In the genomic region with DNA sequence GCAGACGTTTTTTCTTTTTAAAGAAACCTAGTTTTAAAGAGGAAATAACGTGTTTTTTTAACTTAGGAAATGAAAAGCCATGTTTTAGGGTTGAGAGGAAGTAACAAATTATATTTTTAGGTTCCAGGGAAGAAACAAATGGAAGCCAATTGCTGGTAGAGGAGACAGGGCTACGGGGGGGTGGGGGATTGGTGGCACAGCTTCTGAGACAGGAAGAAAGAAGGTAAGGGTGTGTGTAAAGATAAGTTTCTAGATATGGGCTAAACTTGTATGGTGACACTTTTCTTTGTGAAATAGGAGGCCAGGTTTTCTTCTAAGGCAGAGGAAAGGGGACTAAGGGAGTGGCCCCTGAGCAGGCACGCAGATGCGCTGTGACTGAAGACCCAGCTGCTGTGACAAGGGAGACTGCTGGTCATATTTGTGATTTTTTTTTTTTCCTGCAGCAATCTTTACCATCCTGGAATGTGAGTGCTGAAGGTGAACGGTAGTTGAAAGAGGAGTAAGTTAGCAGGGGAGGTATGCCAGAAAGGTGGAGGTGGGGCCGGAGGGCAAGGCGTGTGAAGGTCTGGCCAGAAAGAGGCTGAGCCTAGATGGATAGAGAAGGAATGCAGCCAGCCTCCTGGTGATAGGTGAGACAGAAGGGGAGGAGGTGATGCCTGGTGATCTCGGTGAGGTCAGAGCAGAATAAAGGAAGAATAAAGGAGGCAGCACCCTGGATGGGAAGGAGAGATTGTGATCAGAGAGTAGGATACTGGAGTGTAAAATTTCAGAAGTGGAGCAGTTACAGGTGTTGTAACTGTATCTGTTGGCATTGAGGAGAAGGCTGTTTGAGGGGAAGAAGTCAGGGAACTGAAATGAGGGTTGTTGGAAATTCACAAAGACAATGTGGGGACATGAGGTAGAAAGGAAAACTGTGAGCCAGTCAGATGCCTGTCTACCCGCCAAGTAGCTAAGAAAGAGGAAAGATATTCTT, we compare ENCODE assay signal across 8 cellular contexts. TPM values are rescaled to one million over a fixed set of nuclear protein-coding genes. Genes with fewer than 3 reads are reported as not detected.
DNase-seq lines count a peak whose midpoint lies in the region; ATAC-seq, FAIRE-seq and TF ChIP-seq lines count a peak whose summit lies in the region.

No MANE protein-coding gene starts in this region.

- TF ChIP-seq EP300 in H1 (IDR thresholded peaks at IDR 0.05; ENCODE audit: borderline replicate concordance in 1 of 2, low read depth in 2 of 2, low read length in 2 of 2), result no peak

- DNase-seq in GM03348 (ENCODE audit: low spot score) (peak; percentile 11), RWPE1 (ENCODE audit: low spot score) (peak; percentile 80), H1 (ENCODE audit: low read depth in 1 of 2, low spot score in 2 of 2) (peak; percentile 41 to 55), neuronal stem cell (ENCODE audit: low spot score) (no peak), NCI-H1436 treated with DMSO at 0.1 percent for 48 hours (lab: John Stamatoyannopoulos, UW) (no peak), NCI-H526 treated with DMSO at 0.1 percent for 48 hours (lab: John Stamatoyannopoulos, UW) (no peak), HPDE6-E6E7 (ENCODE audit: extremely low spot score) (no peak)

- 56% methylated on average over 9 of the region's 10 CpGs; no CpG with 5 or more reads in 1 of the 2 experiments for WGBS in H1 (ENCODE audit: extremely low coverage in 1 of 2, insufficient coverage in 1 of 2, insufficient read length in 1 of 2, insufficient replicate concordance in 2 of 2, low coverage in 1 of 2, low lambda C conversion rate in 2 of 2, missing lambda C conversion rate in 1 of 2), 2 experiments
- WGBS in neuronal stem cell (ENCODE audit: extremely low coverage in 2 of 2, insufficient read length in 2 of 2, insufficient replicate concordance in 1 of 2), 2 donors, result no CpG with 5 or more reads among the region's 10 CpGs

- POLR2A ChIA-PET in RWPE1 (lab: Yijun Ruan, JAX; ENCODE audit: low non-redundant PET) (no interaction called here), H1 (lab: Charles Lee; ENCODE audit: partially characterized antibody) (interaction anchor here (0.7 kb wide), 1 partner anchor 11 kb away, joined by 3 read pairs; no protein-coding TSS in a partner anchor)

- H2AFZ ChIP-seq in H1 (ENCODE audit: low read length), result no peak overlapping the region
- no peak overlapping the region for H2AFZ ChIP-seq in neuronal stem cell (ENCODE audit: low read length)

- H4K8ac ChIP-seq in H1 (ENCODE audit: extremely low read depth, insufficient read depth, low read length), result no peak overlapping the region
- H4K8ac ChIP-seq in neuronal stem cell (ENCODE audit: low read depth, low read length), result no peak overlapping the region

- H2AK5ac ChIP-seq in H1 (ENCODE audit: low read depth, low read length) (0 out of 2 replicates have a peak overlapping the region, but pooled peaks have one; percentile 55), neuronal stem cell (ENCODE audit: low read depth, low read length) (no peak overlapping the region)

- no peak for FAIRE-seq in H1 (lab: Jason Lieb, UNC)

- H4K5ac ChIP-seq in H1 (ENCODE audit: insufficient read length, low read depth, low read length), result no peak overlapping the region

- H3K14ac ChIP-seq in H1 (ENCODE audit: insufficient read length), result no peak overlapping the region
- no peak overlapping the region for H3K14ac ChIP-seq in neuronal stem cell (ENCODE audit: low read length)

- no peak overlapping the region for H2BK120ac ChIP-seq in H1 (replicated peaks; ENCODE audit: low read depth, low read length)
- H2BK120ac ChIP-seq in neuronal stem cell (ENCODE audit: low read depth, low read length), result no peak overlapping the region

- H3K9me3 ChIP-seq in H1 (ENCODE audit: insufficient read depth in 2 of 2, low read depth in 1 of 2, low read length in 1 of 2) (no peaks in the 10 kb centered on the region), neuronal stem cell (replicated peaks in 1 of 2; ENCODE audit: control insufficient read depth in 2 of 2, insufficient read depth in 1 of 2, low read depth in 1 of 2, low read length in 2 of 2) (peaks cover 0 to 2% of the 10 kb centered on the region in 2 donors)

- H3K4ac ChIP-seq in H1 (replicated peaks; ENCODE audit: insufficient read length, low read depth, low read length), result no peak overlapping the region
- H3K4ac ChIP-seq in neuronal stem cell (ENCODE audit: low read length), result no peak overlapping the region

- H3K27me3 ChIP-seq in H1 (replicated peaks in 1 of 4; ENCODE audit: control insufficient read depth in 3 of 4, extremely low read depth in 1 of 4, insufficient read depth in 3 of 4, low read length in 3 of 4) (no peaks in the 10 kb centered on the region), neuronal stem cell (ENCODE audit: control insufficient read depth in 3 of 3, insufficient read depth in 3 of 3, low read depth in 1 of 3, low read length in 3 of 3) (peaks cover 0 to 1% (median 0%) of the 10 kb centered on the region in 3 experiments)

- peaks cover 0 to 4% of the 10 kb centered on the region in 2 experiments for H4K20me1 ChIP-seq in H1 (replicated peaks in 1 of 2; ENCODE audit: control insufficient read depth in 1 of 2, insufficient read depth in 2 of 2, low read length in 2 of 2)

- no peak for TF ChIP-seq POLR2A in H1 (IDR thresholded peaks at IDR 0.05; ENCODE audit: control extremely low read depth in 1 of 2, low read depth in 2 of 2, low read length in 2 of 2)

- H3K9ac ChIP-seq in H1 (replicated peaks in 1 of 4; ENCODE audit: extremely low read depth in 1 of 4, low read depth in 3 of 4, low read length in 3 of 4), result peak overlapping the region in 1 of 4 experiments; percentile 44; a peak in 2 of 7 replicates
- H3K9ac ChIP-seq in neuronal stem cell (ENCODE audit: low read depth, low read length, poor library complexity), result no peak overlapping the region

- peaks cover 9% of the 10 kb centered on the region for H3K23me2 ChIP-seq in H1 (ENCODE audit: low read depth, low read length)

- peak overlapping the region; percentile 31; the same call in 1 of the 2 replicates for H2BK12ac ChIP-seq in H1 (ENCODE audit: low read depth, low read length)
- no peak overlapping the region for H2BK12ac ChIP-seq in neuronal stem cell (ENCODE audit: low read length)

- no peak for ATAC-seq in HG03097 (IDR thresholded peaks at IDR 0.05; ENCODE audit: low FRiP score, unreplicated experiment)

- H3K27ac ChIP-seq in RWPE1 (no peak overlapping the region), H1 (ENCODE audit: low read depth, low read length) (no peak overlapping the region), neuronal stem cell (replicated peaks; ENCODE audit: low read length) (no peak overlapping the region)

- peak overlapping the region; percentile 14; the same call in 1 of the 2 replicates for H3K18ac ChIP-seq in H1 (ENCODE audit: extremely low read depth, low read length)
- peak overlapping the region; percentile 42 for H3K18ac ChIP-seq in neuronal stem cell (ENCODE audit: low read length)

- H3K79me1 ChIP-seq in H1 (ENCODE audit: low read depth, low read length), result peaks cover 5% of the 10 kb centered on the region
- H3K79me1 ChIP-seq in neuronal stem cell (ENCODE audit: low read depth, low read length), result peaks cover 6% of the 10 kb centered on the region

- H4K91ac ChIP-seq in H1 (replicated peaks; ENCODE audit: insufficient read length, low read length) (no peak overlapping the region), neuronal stem cell (ENCODE audit: low read depth, low read length, poor library complexity) (no peak overlapping the region)

- H3K79me2 ChIP-seq in H1 (ENCODE audit: control insufficient read depth in 1 of 2, insufficient read depth in 2 of 2, low read length in 2 of 2), result peaks cover 0 to 12% of the 10 kb centered on the region in 2 experiments; a peak in 2 of 4 replicates

- TF ChIP-seq RAD21 in H1 (IDR thresholded peaks at IDR 0.05 in 1 of 2, conservative IDR thresholded peaks at IDR 0.05 in 1 of 2; ENCODE audit: low read depth in 2 of 2, low read length in 2 of 2), result no peak

- no peak overlapping the region for H2BK20ac ChIP-seq in H1 (ENCODE audit: low read length)

- H3K4me3 ChIP-seq in H1 (ENCODE audit: extremely low read depth in 1 of 4, insufficient read depth in 2 of 4, low read depth in 3 of 4, low read length in 4 of 4) (peak overlapping the region in 2 of 4 experiments; percentile 69 to 73; a peak in 2 of 8 replicates), neuronal stem cell (ENCODE audit: low read length in 2 of 2) (peak overlapping the region in 1 of 2 donors; percentile 76)

- H3K4me1 ChIP-seq in H1 (replicated peaks in 1 of 4; ENCODE audit: control insufficient read depth in 3 of 4, insufficient read depth in 4 of 4, low read length in 3 of 4) (peaks cover 0 to 11% (median 7%) of the 10 kb centered on the region in 4 experiments; a peak in 4 of 7 replicates), neuronal stem cell (ENCODE audit: control insufficient read depth in 2 of 2, insufficient read depth in 1 of 2, low read depth in 1 of 2, low read length in 2 of 2) (peaks cover 7 to 14% of the 10 kb centered on the region in 2 donors)

- H3K4me2 ChIP-seq in H1 (ENCODE audit: insufficient read depth in 1 of 2, low read depth in 2 of 2, low read length in 2 of 2) (peak overlapping the region; percentile 80 to 99), neuronal stem cell (ENCODE audit: insufficient read depth, low read length, poor library complexity, severe bottlenecking) (peak overlapping the region; percentile 32)

- H2BK5ac ChIP-seq in H1 (ENCODE audit: low read depth, low read length), result 0 out of 2 replicates have a peak overlapping the region, but pooled peaks have one; percentile 6
- no peak overlapping the region for H2BK5ac ChIP-seq in neuronal stem cell (ENCODE audit: low read length)

- H3K23ac ChIP-seq in H1 (ENCODE audit: insufficient read length) (no peak overlapping the region), neuronal stem cell (ENCODE audit: low read depth, low read length, poor library complexity) (no peak overlapping the region)

- TF ChIP-seq CTCF in RWPE1 (conservative IDR thresholded peaks at IDR 0.05; ENCODE audit: low read depth) (no peak), H1 (IDR thresholded peaks at IDR 0.05; ENCODE audit: control extremely low read depth in 1 of 3, insufficient read depth in 1 of 3, low read depth in 1 of 3, low read length in 3 of 3) (no peak)

- CTCF ChIA-PET in RWPE1 (lab: Yijun Ruan, JAX), result interaction anchor here (0.6 to 0.7 kb wide), 2 partner anchors 101 to 163 kb away, joined by 3 to 5 read pairs; no protein-coding TSS in a partner anchor
- CTCF ChIA-PET in H1 (lab: Charles Lee; ENCODE audit: partially characterized antibody), result interaction anchor here (0.6 to 1.7 kb wide), 6 partner anchors 11 to 1241 kb away, joined by 3 to 6 read pairs (median 3); no protein-coding TSS in a partner anchor

- H3K36me3 ChIP-seq in H1 (ENCODE audit: control insufficient read depth in 2 of 4, insufficient read depth in 4 of 4, low read length in 3 of 4) (peaks cover 0 to 8% (median 0%) of the 10 kb centered on the region in 4 experiments; a peak in 3 of 8 replicates), neuronal stem cell (replicated peaks in 1 of 2; ENCODE audit: control insufficient read depth in 2 of 2, insufficient read depth in 2 of 2, low read length in 2 of 2) (peaks cover 7 to 44% of the 10 kb centered on the region in 2 donors)

- no peak overlapping the region for H2BK15ac ChIP-seq in H1 (ENCODE audit: low read length)
- H2BK15ac ChIP-seq in neuronal stem cell (ENCODE audit: low read length), result no peak overlapping the region

- no peak overlapping the region for H3K56ac ChIP-seq in H1 (replicated peaks; ENCODE audit: insufficient read length, low read depth, low read length)

RNA-seq across cellular contexts. Expression of gene GNG10, which starts 1.7 kb away (rescaled TPM):
- total RNA-seq in H1 (2021; fragmentation: NEBNext Ultra II Directional; extraction: Animal tissue kit (Norgen Biotek cat#: 25700)), result 28.5 and 30.5 TPM in 2 replicates
- polyA plus RNA-seq in H1 (2011; rRNA removed), result 17.7 and 24.7 TPM in 2 replicates
- polyA plus RNA-seq in H1 (2011; cell fraction: cytosol; rRNA removed), result 34.0 TPM
- polyA plus RNA-seq in H1 (2011; cell fraction: nucleus; rRNA removed), result 17.3 TPM
- polyA plus RNA-seq in H1 (2012, experiment 1 of 2), result 16.6 to 18.2 TPM (median 16.7 TPM) in 4 replicates
- polyA plus RNA-seq in H1 (2012, experiment 2 of 2), result 4.9 TPM
- polyA plus RNA-seq in H1 (2013, experiment 1 of 2), result 23.2 TPM
- 19.8 TPM for polyA plus RNA-seq in H1 (2013, experiment 2 of 2)
- polyA minus RNA-seq in H1 (2011; rRNA and poly(A)+ RNA removed), result 7.3 and 10.6 TPM in 2 replicates
- polyA minus RNA-seq in H1 (2011; cell fraction: cytosol; rRNA and poly(A)+ RNA removed), result 2.3 TPM
- polyA minus RNA-seq in H1 (2011; cell fraction: nucleus; rRNA and poly(A)+ RNA removed), result 21.2 TPM
- polyA plus RNA-seq in neuronal stem cell (2013, experiment 1 of 2), result 41.2 TPM
- 39.7 TPM for polyA plus RNA-seq in neuronal stem cell (2013, experiment 2 of 2)

RNA-seq across cellular contexts. Expression of gene DNAJC25, which starts 32.0 kb away (rescaled TPM):
- total RNA-seq in H1 (2021; fragmentation: NEBNext Ultra II Directional; extraction: Animal tissue kit (Norgen Biotek cat#: 25700)), result 6.2 and 6.6 TPM in 2 replicates
- polyA plus RNA-seq in H1 (2011; rRNA removed), result 2.5 and 2.7 TPM in 2 replicates
- polyA plus RNA-seq in H1 (2011; cell fraction: cytosol; rRNA removed), result 4.1 TPM
- polyA plus RNA-seq in H1 (2011; cell fraction: nucleus; rRNA removed), result 4.5 TPM
- 3.2 to 4.8 TPM (median 3.4 TPM) in 4 replicates for polyA plus RNA-seq in H1 (2012, experiment 1 of 2)
- 0.76 TPM for polyA plus RNA-seq in H1 (2012, experiment 2 of 2)
- polyA plus RNA-seq in H1 (2013, experiment 1 of 2), result 10.5 TPM
- polyA plus RNA-seq in H1 (2013, experiment 2 of 2), result 12.6 TPM
- 1.4 and 2.2 TPM in 2 replicates for polyA minus RNA-seq in H1 (2011; rRNA and poly(A)+ RNA removed)
- polyA minus RNA-seq in H1 (2011; cell fraction: cytosol; rRNA and poly(A)+ RNA removed), result 1.5 TPM
- 6.0 TPM for polyA minus RNA-seq in H1 (2011; cell fraction: nucleus; rRNA and poly(A)+ RNA removed)
- polyA plus RNA-seq in neuronal stem cell (2013, experiment 1 of 2), result 7.4 TPM
- 7.7 TPM for polyA plus RNA-seq in neuronal stem cell (2013, experiment 2 of 2)

Comparison
In these comparisons a context has a peak if more than half of its experiments do, and no peak if none do; other contexts are left out.
1. DNase-seq: peak in GM03348 (single experiment), RWPE1 (single experiment) and H1 (2 of 2); none in neuronal stem cell (single experiment), NCI-H1436 treated with DMSO at 0.1 percent for 48 hours (single experiment), NCI-H526 treated with DMSO at 0.1 percent for 48 hours (single experiment) and HPDE6-E6E7 (single experiment).